Comparison of ENCODE assay signal across 26 cellular contexts in genomic region chr4:183332447-183332846, GRCh38. TPM values are rescaled to one million over a fixed set of nuclear protein-coding genes. Genes with fewer than 3 reads are reported as not detected.
"Had no signal": no experiment of that assay in that cellular context is flagged by ENCODE, and none has a peak within 500 bp of the region (broad histone marks: within the 10 kb centered on the region; RNA-seq: fewer than 3 reads in every experiment).

No MANE protein-coding gene starts in this region.

- H3K9me3 Mint-ChIP-seq: natural killer cell; stimulated activated naive CD8-positive, alpha-beta T cell treated with anti-CD3 and anti-CD28 coated beads, Interleukin-15, Interleukin-2, amounts not matched to agents 100 ng/mL and 50 ng/mL, for 24 hours had no signal

- H3K27ac Mint-ChIP-seq: activated naive CD8-positive, alpha-beta T cell treated with anti-CD3 and anti-CD28 coated beads, Interleukin-2, amount 10 ng/mL, durations not matched to agents 7 days and 5 days; natural killer cell; stimulated activated naive CD8-positive, alpha-beta T cell treated with anti-CD3 and anti-CD28 coated beads, Interleukin-15, Interleukin-2, amounts not matched to agents 100 ng/mL and 50 ng/mL, for 24 hours; WTC11 had no signal

- H3K27me3 ChIP-seq: heart right ventricle, left lung, pancreas, suprapubic skin, tibial nerve had no signal

- H3K4me3 ChIP-seq: heart right ventricle, left lung, pancreas, suprapubic skin, tibial nerve had no signal

- H3K4me3 Mint-ChIP-seq: activated naive CD8-positive, alpha-beta T cell treated with anti-CD3 and anti-CD28 coated beads, Interleukin-2, amount 10 ng/mL, durations not matched to agents 7 days and 5 days; natural killer cell; stimulated activated naive CD8-positive, alpha-beta T cell treated with anti-CD3 and anti-CD28 coated beads, Interleukin-15, Interleukin-2, amounts not matched to agents 100 ng/mL and 50 ng/mL, for 24 hours; WTC11 had no signal

- H3K36me3 ChIP-seq: heart right ventricle, left lung, pancreas, suprapubic skin, tibial nerve had no signal

- H3K9me3 ChIP-seq: left lung, pancreas, suprapubic skin had no signal

- H3K27ac ChIP-seq: heart right ventricle, left lung, pancreas, suprapubic skin, tibial nerve had no signal

- DNase-seq: activated CD4-positive, alpha-beta T cell treated with anti-CD3 and anti-CD28 coated beads, Interleukin-2, amount 50 U/mL, for 4 hours; activated CD8-positive, alpha-beta memory T cell treated with anti-CD3 and anti-CD28 coated beads for 24 hours; activated CD8-positive, alpha-beta memory T cell treated with anti-CD3 and anti-CD28 coated beads, Interleukin-2, amount 50 U/mL, for 48 hours; activated naive CD4-positive, alpha-beta T cell treated with Interleukin-2 at 50 U/mL for 16 hours; activated naive CD8-positive, alpha-beta T cell treated with anti-CD3 and anti-CD28 coated beads, Interleukin-2, amount 10 ng/mL, durations not matched to agents 7 days and 5 days; activated T-cell treated with anti-CD3 and anti-CD28 coated beads, Interleukin-2, amount 50 U/mL, for 48 hours; amniotic stem cell; effector CD4-positive, alpha-beta T cell; erythroblast; foreskin fibroblast; heart right ventricle; left lung; natural killer cell; stimulated activated CD4-positive, alpha-beta T cell treated with anti-CD3 and anti-CD28 coated beads, Interleukin-1b, Interleukin-23, amount 100 ng/mL, for 48 hours; T-helper 9 cell had no signal

- ATAC-seq: heart right ventricle, left lung, natural killer cell, WTC11 had no signal

RNA-seq across cellular contexts. Expression of gene CLDN24, which starts 10.2 kb away (rescaled TPM):
- total RNA-seq: activated naive CD8-positive, alpha-beta T cell treated with anti-CD3 and anti-CD28 coated beads, Interleukin-2, amount 10 ng/mL, durations not matched to agents 7 days and 5 days; bronchial epithelial cell; chondrocyte; fibroblast of lung; heart right ventricle; left lung; lung microvascular endothelial cell; pancreas; skeletal muscle tissue; suprapubic skin; T-helper 1 cell treated with Interleukin-12 subunit alpha and Interleukin-12 subunit beta and Interleukin-4 antibody, amounts not matched to agents 30 ng/mL and 1 ng/mL, for 36 hours; tibial nerve; WTC11 had no signal

RNA-seq across cellular contexts. Expression of gene CLDN22, which starts 12.4 kb away (rescaled TPM):
- total RNA-seq: activated naive CD8-positive, alpha-beta T cell treated with anti-CD3 and anti-CD28 coated beads, Interleukin-2, amount 10 ng/mL, durations not matched to agents 7 days and 5 days; bronchial epithelial cell; chondrocyte; heart right ventricle; left lung; lung microvascular endothelial cell; pancreas; skeletal muscle tissue; suprapubic skin; T-helper 1 cell treated with Interleukin-12 subunit alpha and Interleukin-12 subunit beta and Interleukin-4 antibody, amounts not matched to agents 30 ng/mL and 1 ng/mL, for 36 hours; tibial nerve; WTC11 had no signal
